Comparison of ENCODE assay signal across 17 cellular contexts in genomic region chr15:38308797-38309196, GRCh38. TPM values are rescaled to one million over a fixed set of nuclear protein-coding genes. Genes with fewer than 3 reads are reported as not detected.
DNase-seq lines count a peak whose midpoint lies in the region; ATAC-seq and TF ChIP-seq lines count a peak whose summit lies in the region.
"Had no signal": no experiment of that assay in that cellular context is flagged by ENCODE, and none has a peak within 500 bp of the region (broad histone marks: within the 10 kb centered on the region; RNA-seq: fewer than 3 reads in every experiment).

No MANE protein-coding gene starts in this region.

- H3F3A ChIP-seq in PC-3 (ENCODE audit: low read length, unreplicated experiment): no peaks in the 10 kb centered on the region

- DNase-seq in activated CD8-positive, alpha-beta T cell treated with anti-CD3 and anti-CD28 coated beads for 36 hours: peak; percentile 38
- no peak for DNase-seq in activated CD8-positive, alpha-beta T cell treated with anti-CD3 and anti-CD28 coated beads, Interleukin-2, amount 10 ng/mL, durations not matched to agents 7 days and 5 days
- DNase-seq in PC-3: no peak
- no peak for DNase-seq in NCI-H2196 treated with DMSO at 0.1 percent for 48 hours (lab: John Stamatoyannopoulos, UW; ENCODE audit: unreplicated experiment)
- no peak for DNase-seq in thyroid gland
- DNase-seq: activated effector memory CD4-positive, alpha-beta T cell treated with Interleukin-2 at 50 U/mL for 16 hours; amniotic stem cell; GF-D8; left ventricle myocardium inferior had no signal

- no peaks in the 10 kb centered on the region for H3K9me3 Mint-ChIP-seq in activated CD8-positive, alpha-beta T cell treated with anti-CD3 and anti-CD28 coated beads for 36 hours
- no peaks in the 10 kb centered on the region for H3K9me3 Mint-ChIP-seq in activated CD8-positive, alpha-beta T cell treated with anti-CD3 and anti-CD28 coated beads, Interleukin-2, amount 10 ng/mL, durations not matched to agents 7 days and 5 days (ENCODE audit: insufficient read depth)
- no peaks in the 10 kb centered on the region for H3K9me3 Mint-ChIP-seq in activated T-helper 17 cell treated with anti-CD3 and anti-CD28 coated beads, Interleukin-2, amount 50 U/mL, for 72 hours

- H3K36me3 Mint-ChIP-seq in activated CD8-positive, alpha-beta T cell treated with anti-CD3 and anti-CD28 coated beads for 36 hours (ENCODE audit: low read depth): no peaks in the 10 kb centered on the region
- no peaks in the 10 kb centered on the region for H3K36me3 Mint-ChIP-seq in activated CD8-positive, alpha-beta T cell treated with anti-CD3 and anti-CD28 coated beads, Interleukin-2, amount 10 ng/mL, durations not matched to agents 7 days and 5 days (ENCODE audit: low read depth)
- H3K36me3 Mint-ChIP-seq in activated T-helper 17 cell treated with anti-CD3 and anti-CD28 coated beads, Interleukin-2, amount 50 U/mL, for 72 hours (ENCODE audit: low read depth): no peaks in the 10 kb centered on the region

- no peak overlapping the region for H3K9ac ChIP-seq in PC-3 (ENCODE audit: low read length)
- H3K9ac ChIP-seq: BLaER1, neural progenitor cell had no signal

- peaks cover 30% of the 10 kb centered on the region; the same call in 1 of the 2 replicates for H4K20me1 ChIP-seq in PC-3 (ENCODE audit: low read length)
- H4K20me1 ChIP-seq: BLaER1 had no signal

- peaks cover 9% of the 10 kb centered on the region for H3K4me1 Mint-ChIP-seq in activated CD8-positive, alpha-beta T cell treated with anti-CD3 and anti-CD28 coated beads for 36 hours (ENCODE audit: low read depth)
- peaks cover 10% of the 10 kb centered on the region for H3K4me1 Mint-ChIP-seq in activated CD8-positive, alpha-beta T cell treated with anti-CD3 and anti-CD28 coated beads, Interleukin-2, amount 10 ng/mL, durations not matched to agents 7 days and 5 days (ENCODE audit: low read depth)
- peaks cover 28% of the 10 kb centered on the region for H3K4me1 Mint-ChIP-seq in activated T-helper 17 cell treated with anti-CD3 and anti-CD28 coated beads, Interleukin-2, amount 50 U/mL, for 72 hours
- H3K4me1 Mint-ChIP-seq: neural progenitor cell had no signal

- peak; percentile 64 for ATAC-seq in activated CD8-positive, alpha-beta T cell treated with anti-CD3 and anti-CD28 coated beads for 36 hours
- no peak for ATAC-seq in activated CD8-positive, alpha-beta T cell treated with anti-CD3 and anti-CD28 coated beads, Interleukin-2, amount 10 ng/mL, durations not matched to agents 7 days and 5 days
- ATAC-seq in GM18858 (IDR thresholded peaks at IDR 0.05; ENCODE audit: unreplicated experiment): peak; percentile 59
- peak; percentile 62 for ATAC-seq in HG03354 (IDR thresholded peaks at IDR 0.05; ENCODE audit: poor library complexity, severe bottlenecking, unreplicated experiment)
- ATAC-seq in activated T-helper 17 cell treated with anti-CD3 and anti-CD28 coated beads, Interleukin-2, amount 50 U/mL, for 72 hours (replicated peaks): peak; percentile 94
- no peak for ATAC-seq in PC-3
- ATAC-seq: A549 had no signal

- intact Hi-C loops in activated CD8-positive, alpha-beta T cell treated with anti-CD3 and anti-CD28 coated beads for 36 hours (cut with micrococcal nuclease): no loop called here
- intact Hi-C loops in PC-3 (cut with micrococcal nuclease): no loop called here
- intact Hi-C loops in thyroid gland (cut with DNase I): no loop called here

- H3K36me3 ChIP-seq in PC-3 (ENCODE audit: low read depth, low read length) (0 out of 2 replicates have a peak, but pooled peaks cover 6% of the 10 kb centered on the region), thyroid gland (no peaks in the 10 kb centered on the region)
- H3K36me3 ChIP-seq: cardiac muscle cell, left ventricle myocardium inferior, neural progenitor cell had no signal

- no peak overlapping the region for H3K4me3 ChIP-seq in PC-3 (ENCODE audit: low read length)
- H3K4me3 ChIP-seq in thyroid gland (replicated peaks in 1 of 3): no peak overlapping the region
- H3K4me3 ChIP-seq: A549, BLaER1, cardiac muscle cell, left ventricle myocardium inferior, neural progenitor cell, tibial nerve had no signal

- H3K27ac Mint-ChIP-seq in activated CD8-positive, alpha-beta T cell treated with anti-CD3 and anti-CD28 coated beads for 36 hours: no peak overlapping the region
- no peak overlapping the region for H3K27ac Mint-ChIP-seq in activated CD8-positive, alpha-beta T cell treated with anti-CD3 and anti-CD28 coated beads, Interleukin-2, amount 10 ng/mL, durations not matched to agents 7 days and 5 days
- peak overlapping the region; percentile 21 for H3K27ac Mint-ChIP-seq in activated T-helper 17 cell treated with anti-CD3 and anti-CD28 coated beads, Interleukin-2, amount 50 U/mL, for 72 hours
- H3K27ac Mint-ChIP-seq: neural progenitor cell had no signal

- no peak for TF ChIP-seq POLR2A in thyroid gland (IDR thresholded peaks at IDR 0.05)

- CTCF ChIA-PET in activated CD8-positive, alpha-beta T cell treated with anti-CD3 and anti-CD28 coated beads for 36 hours (lab: Charles Lee): no interaction called here
- CTCF ChIA-PET in activated CD8-positive, alpha-beta T cell treated with anti-CD3 and anti-CD28 coated beads, Interleukin-2, amount 10 ng/mL, durations not matched to agents 7 days and 5 days (lab: Charles Lee): no interaction called here
- CTCF ChIA-PET in PC-3 (lab: Charles Lee): no interaction called here

- no peak overlapping the region for H2AFZ ChIP-seq in PC-3 (ENCODE audit: low read length)
- H2AFZ ChIP-seq: neural progenitor cell had no signal

- H3K27ac ChIP-seq in PC-3 (ENCODE audit: low read length): no peak overlapping the region
- no peak overlapping the region for H3K27ac ChIP-seq in thyroid gland
- H3K27ac ChIP-seq: A549, BLaER1, cardiac muscle cell, left ventricle myocardium inferior, neural progenitor cell, tibial nerve had no signal

- no peaks in the 10 kb centered on the region for H3K9me2 ChIP-seq in PC-3 (replicated peaks; ENCODE audit: low read length)

- H3K4me3 Mint-ChIP-seq in activated CD8-positive, alpha-beta T cell treated with anti-CD3 and anti-CD28 coated beads for 36 hours: no peak overlapping the region
- no peak overlapping the region for H3K4me3 Mint-ChIP-seq in activated CD8-positive, alpha-beta T cell treated with anti-CD3 and anti-CD28 coated beads, Interleukin-2, amount 10 ng/mL, durations not matched to agents 7 days and 5 days
- peak overlapping the region; percentile 39 for H3K4me3 Mint-ChIP-seq in activated T-helper 17 cell treated with anti-CD3 and anti-CD28 coated beads, Interleukin-2, amount 50 U/mL, for 72 hours
- H3K4me3 Mint-ChIP-seq: neural progenitor cell had no signal

- no peak for TF ChIP-seq CTCF in activated CD8-positive, alpha-beta T cell treated with anti-CD3 and anti-CD28 coated beads for 36 hours (IDR thresholded peaks at IDR 0.05)
- no peak for TF ChIP-seq CTCF in PC-3 (conservative IDR thresholded peaks at IDR 0.05; ENCODE audit: low read depth, low read length)
- TF ChIP-seq CTCF in thyroid gland (IDR thresholded peaks at IDR 0.05): no peak

- H3K9me3 ChIP-seq in PC-3 (ENCODE audit: low read length) (no peaks in the 10 kb centered on the region), thyroid gland (no peaks in the 10 kb centered on the region)
- H3K9me3 ChIP-seq: A549, BLaER1, left ventricle myocardium inferior, tibial nerve had no signal

- H3K27me3 ChIP-seq in PC-3 (ENCODE audit: low read length): no peaks in the 10 kb centered on the region
- H3K27me3 ChIP-seq in thyroid gland: no peaks in the 10 kb centered on the region
- H3K27me3 ChIP-seq: BLaER1, cardiac muscle cell, neural progenitor cell, tibial nerve had no signal

- WGBS in thyroid gland, 2 donors: 93 to 97% methylated on average over 3 of the region's 3 CpGs

- peaks cover 89% of the 10 kb centered on the region for H3K79me2 ChIP-seq in PC-3 (ENCODE audit: low read length)

- peaks cover 15% of the 10 kb centered on the region for H3K27me3 Mint-ChIP-seq in activated CD8-positive, alpha-beta T cell treated with anti-CD3 and anti-CD28 coated beads for 36 hours
- H3K27me3 Mint-ChIP-seq in activated CD8-positive, alpha-beta T cell treated with anti-CD3 and anti-CD28 coated beads, Interleukin-2, amount 10 ng/mL, durations not matched to agents 7 days and 5 days (ENCODE audit: low read depth): peaks cover 14% of the 10 kb centered on the region
- peaks cover 51% of the 10 kb centered on the region for H3K27me3 Mint-ChIP-seq in activated T-helper 17 cell treated with anti-CD3 and anti-CD28 coated beads, Interleukin-2, amount 50 U/mL, for 72 hours

- BruUV-seq in PC-3 (replicated peaks; lab: Mats Ljungman, UMichigan): no TSS peak

- POLR2A ChIA-PET in activated CD8-positive, alpha-beta T cell treated with anti-CD3 and anti-CD28 coated beads for 36 hours (lab: Charles Lee): interaction anchor here (0.8 kb wide), 1 partner anchor 8 kb away, joined by 3 read pairs; no protein-coding TSS in a partner anchor
- POLR2A ChIA-PET in activated CD8-positive, alpha-beta T cell treated with anti-CD3 and anti-CD28 coated beads, Interleukin-2, amount 10 ng/mL, durations not matched to agents 7 days and 5 days (lab: Charles Lee): no interaction called here
- POLR2A ChIA-PET in PC-3 (lab: Charles Lee; ENCODE audit: unreplicated experiment): no interaction called here

- H3K4me2 ChIP-seq in PC-3 (ENCODE audit: low read length): no peak overlapping the region
- H3K4me2 ChIP-seq: A549, BLaER1, neural progenitor cell had no signal

- H3K4me1 ChIP-seq in PC-3 (ENCODE audit: insufficient read depth, low read length): no peaks in the 10 kb centered on the region
- peaks cover 0 to 2% of the 10 kb centered on the region in 2 donors for H3K4me1 ChIP-seq in thyroid gland
- H3K4me1 ChIP-seq: A549, BLaER1 had no signal

RNA-seq across cellular contexts. Expression of gene SPRED1, which starts 56.2 kb away (rescaled TPM):
- under 1 TPM; 0.77 to 0.96 TPM for total RNA-seq in activated CD8-positive, alpha-beta T cell treated with anti-CD3 and anti-CD28 coated beads for 36 hours
- under 1 TPM; 0.31 to 0.79 TPM for total RNA-seq in activated CD8-positive, alpha-beta T cell treated with anti-CD3 and anti-CD28 coated beads, Interleukin-2, amount 10 ng/mL, durations not matched to agents 7 days and 5 days
- under 1 TPM; 0.09 to 0.19 TPM for total RNA-seq in activated T-helper 17 cell treated with anti-CD3 and anti-CD28 coated beads, Interleukin-2, amount 50 U/mL, for 72 hours
- total RNA-seq in PC-3 (2014; rRNA removed): 39.7 and 42.3 TPM in 2 replicates
- total RNA-seq in thyroid gland: 10 to 100 TPM; 77.9 to 92.7 (median 82.6) TPM

Comparison
In these comparisons a context has a peak if more than half of its experiments do, and no peak if none do; other contexts are left out.
1. ATAC-seq: peak in activated CD8-positive, alpha-beta T cell treated with anti-CD3 and anti-CD28 coated beads for 36 hours (single experiment), GM18858 (single experiment), HG03354 (single experiment) and activated T-helper 17 cell treated with anti-CD3 and anti-CD28 coated beads, Interleukin-2, amount 50 U/mL, for 72 hours (single experiment); none in activated CD8-positive, alpha-beta T cell treated with anti-CD3 and anti-CD28 coated beads, Interleukin-2, amount 10 ng/mL, durations not matched to agents 7 days and 5 days (single experiment) and PC-3 (single experiment).
2. RNA of gene SPRED1, which starts 56.2 kb away (total RNA-seq): 77.9 to 92.7 TPM in thyroid gland and 39.7 to 42.3 TPM in PC-3; 0.77 to 0.96 TPM in activated CD8-positive, alpha-beta T cell treated with anti-CD3 and anti-CD28 coated beads for 36 hours, 0.31 to 0.79 TPM in activated CD8-positive, alpha-beta T cell treated with anti-CD3 and anti-CD28 coated beads, Interleukin-2, amount 10 ng/mL, durations not matched to agents 7 days and 5 days and 0.09 to 0.19 TPM in activated T-helper 17 cell treated with anti-CD3 and anti-CD28 coated beads, Interleukin-2, amount 50 U/mL, for 72 hours; every median in the first group is over 10 times any median in the second.